In the genomic region with DNA sequence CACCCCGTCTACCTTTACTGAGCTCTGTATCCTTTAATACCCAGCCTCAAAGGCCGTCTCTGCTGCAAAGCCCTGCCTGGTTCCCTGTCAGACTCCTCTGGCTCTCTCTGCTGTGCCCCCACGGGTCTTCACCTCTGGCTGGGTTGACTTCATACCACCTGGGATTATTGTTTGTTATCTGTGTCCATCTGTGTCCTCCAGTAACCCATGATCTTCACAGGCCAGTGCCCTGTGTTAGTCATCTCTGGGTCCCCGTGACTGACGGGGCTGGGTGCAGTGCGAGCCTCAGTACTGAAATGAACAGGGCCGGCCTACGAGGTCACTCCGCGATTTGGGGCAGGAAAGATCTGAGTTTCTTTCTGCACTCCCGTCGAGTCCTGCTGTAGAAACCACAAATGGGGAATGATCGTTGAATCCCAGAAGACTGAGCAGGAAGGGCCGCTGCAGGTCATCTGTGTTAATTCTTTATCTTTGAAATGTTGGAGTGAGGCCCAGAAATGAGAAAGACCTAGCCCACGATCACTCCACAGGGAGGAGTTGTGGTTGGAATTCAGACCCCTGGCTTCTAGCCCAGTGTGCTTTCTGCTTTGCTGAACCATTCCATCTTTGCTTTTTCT, we compare ENCODE assay signal across 8 cellular contexts. TPM values are rescaled to one million over a fixed set of nuclear protein-coding genes. Genes with fewer than 3 reads are reported as not detected.
DNase-seq lines count a peak whose midpoint lies in the region; ATAC-seq and TF ChIP-seq lines count a peak whose summit lies in the region.

No MANE protein-coding gene starts in this region.

- peaks cover 17% of the 10 kb centered on the region for H3K4me1 Mint-ChIP-seq in MCF 10A (ENCODE audit: insufficient read depth, unreplicated experiment)
- H3K4me1 Mint-ChIP-seq in activated T-cell treated with anti-CD3 and anti-CD28 coated beads, Interleukin-2, amount 50 U/mL, for 4 hours (ENCODE audit: low read depth), result no peaks in the 10 kb centered on the region

- no peaks in the 10 kb centered on the region for H3K36me3 ChIP-seq in mammary epithelial cell (ENCODE audit: insufficient read depth, low read length)
- H3K36me3 ChIP-seq in brain microvascular endothelial cell (replicated peaks), result no peaks in the 10 kb centered on the region
- H3K36me3 ChIP-seq in lower lobe of right lung, result no peaks in the 10 kb centered on the region
- H3K36me3 ChIP-seq in prostate gland, result no peaks in the 10 kb centered on the region

- intact Hi-C loops in MCF 10A (cut with micrococcal nuclease) (no loop called here), mammary epithelial cell (cut with micrococcal nuclease) (no loop called here), lower lobe of right lung (cut with DNase I) (no loop called here), prostate gland (cut with DNase I) (no loop called here)

- H3K4me1 ChIP-seq in mammary epithelial cell (ENCODE audit: insufficient read depth, low read length) (no peaks in the 10 kb centered on the region), lower lobe of right lung (no peaks in the 10 kb centered on the region), prostate gland (replicated peaks) (no peaks in the 10 kb centered on the region)

- in situ Hi-C loops in mammary epithelial cell (cut with MboI; ENCODE audit: low sequenced_read_pairs in 2 of 2), result no loop called here
- in situ Hi-C loops in brain microvascular endothelial cell (cut with HindIII; ENCODE audit: low pct_ligation_motif_present, low sequenced_read_pairs), result no loop called here

- no peaks in the 10 kb centered on the region for H3K36me3 Mint-ChIP-seq in MCF 10A (ENCODE audit: insufficient read depth, unreplicated experiment)
- no peaks in the 10 kb centered on the region for H3K36me3 Mint-ChIP-seq in activated T-cell treated with anti-CD3 and anti-CD28 coated beads, Interleukin-2, amount 50 U/mL, for 4 hours (ENCODE audit: insufficient read depth)

- peak overlapping the region; percentile 34 for H3K4me3 Mint-ChIP-seq in MCF 10A (ENCODE audit: unreplicated experiment)
- no peak overlapping the region for H3K4me3 Mint-ChIP-seq in activated T-cell treated with anti-CD3 and anti-CD28 coated beads, Interleukin-2, amount 50 U/mL, for 4 hours

- POLR2A ChIA-PET in MCF 10A (lab: Yijun Ruan, JAX), result interaction anchor here (0.9 kb wide), 2 partner anchors 19 to 24 kb away, joined by 3 to 4 read pairs; no protein-coding TSS in a partner anchor

- dilution Hi-C loops in mammary epithelial cell (cut with HindIII; ENCODE audit: low sequenced_read_pairs), result no loop called here

- peaks cover 12% of the 10 kb centered on the region for H3K27me3 Mint-ChIP-seq in MCF 10A (ENCODE audit: insufficient read depth, unreplicated experiment)
- peaks cover 5% of the 10 kb centered on the region for H3K27me3 Mint-ChIP-seq in activated T-cell treated with anti-CD3 and anti-CD28 coated beads, Interleukin-2, amount 50 U/mL, for 4 hours (ENCODE audit: low read depth)

- H3K9me3 Mint-ChIP-seq in MCF 10A (ENCODE audit: unreplicated experiment), result no peaks in the 10 kb centered on the region
- H3K9me3 Mint-ChIP-seq in activated T-cell treated with anti-CD3 and anti-CD28 coated beads, Interleukin-2, amount 50 U/mL, for 4 hours, result no peaks in the 10 kb centered on the region

- no peaks in the 10 kb centered on the region for H4K20me1 ChIP-seq in mammary epithelial cell (ENCODE audit: insufficient read depth, low read length)

- H3K4me2 ChIP-seq in mammary epithelial cell (ENCODE audit: insufficient read depth, low read depth, low read length), result no peak overlapping the region

- TF ChIP-seq CTCF in MCF 10A (IDR thresholded peaks at IDR 0.05; ENCODE audit: unreplicated experiment), result no peak
- TF ChIP-seq CTCF in mammary epithelial cell (conservative IDR thresholded peaks at IDR 0.05 in 1 of 2, IDR thresholded peaks at IDR 0.05 in 1 of 2; ENCODE audit: extremely low read depth in 1 of 2, insufficient read depth in 1 of 2, low read depth in 1 of 2, low read length in 2 of 2), result no peak
- TF ChIP-seq CTCF in brain microvascular endothelial cell (IDR thresholded peaks at IDR 0.05; ENCODE audit: low read depth, low read length, missing control alignments), result no peak
- no peak for TF ChIP-seq CTCF in lower lobe of right lung (IDR thresholded peaks at IDR 0.05)
- TF ChIP-seq CTCF in prostate gland (IDR thresholded peaks at IDR 0.05), result no peak

- H3K27ac Mint-ChIP-seq in MCF 10A (ENCODE audit: low read depth, unreplicated experiment), result peak overlapping the region; percentile 81

- peak; percentile 26 to 39 for ATAC-seq in lower lobe of right lung
- ATAC-seq in GM19328 (IDR thresholded peaks at IDR 0.05; ENCODE audit: unreplicated experiment), result no peak
- ATAC-seq in activated T-cell treated with anti-CD3 and anti-CD28 coated beads, Interleukin-2, amount 50 U/mL, for 4 hours, result no peak

- WGBS in mammary epithelial cell (ENCODE audit: low coverage, missing lambda C conversion rate), result 32% methylated on average over 11 of the region's 15 CpGs
- WGBS in prostate gland, result 49% methylated on average over 15 of the region's 15 CpGs

- H2AFZ ChIP-seq in mammary epithelial cell (ENCODE audit: low read depth, low read length), result no peak overlapping the region

- BruUV-seq in MCF 10A (replicated peaks; lab: Mats Ljungman, UMichigan), result no TSS peak
- BruUV-seq in mammary epithelial cell (replicated peaks; lab: Mats Ljungman, UMichigan), result no TSS peak

- CTCF ChIA-PET in MCF 10A (lab: Yijun Ruan, JAX) (interaction anchor here (0.6 to 5.3 kb wide), 6 partner anchors 22 to 193 kb away, joined by 3 to 25 read pairs (median 13); no protein-coding TSS in a partner anchor), mammary epithelial cell (lab: Charles Lee; ENCODE audit: low non-redundant PET) (no interaction called here)

- H3K27ac ChIP-seq in mammary epithelial cell (ENCODE audit: insufficient read depth, low read depth, low read length), result no peak overlapping the region
- no peak overlapping the region for H3K27ac ChIP-seq in brain microvascular endothelial cell
- H3K27ac ChIP-seq in lower lobe of right lung, result peak overlapping the region; percentile 15
- H3K27ac ChIP-seq in prostate gland, result no peak overlapping the region

- H3K9ac ChIP-seq in mammary epithelial cell (ENCODE audit: insufficient read depth, low read length), result no peak overlapping the region

- DNase-seq in MCF 10A (ENCODE audit: unreplicated experiment) (peak; percentile 64), mammary epithelial cell (no peak), brain microvascular endothelial cell (peak; percentile 69), lower lobe of right lung (no peak), prostate gland (ENCODE audit: low spot score) (no peak), SIG-M5 (lab: John Stamatoyannopoulos, UW) (no peak)
- DNase-seq in activated T-cell treated with anti-CD3 and anti-CD28 coated beads, Interleukin-2, amount 50 U/mL, for 4 hours, result no peak

- H3K27me3 ChIP-seq in mammary epithelial cell (ENCODE audit: insufficient read depth, low read length) (no peaks in the 10 kb centered on the region), brain microvascular endothelial cell (replicated peaks) (peaks cover 11% of the 10 kb centered on the region), lower lobe of right lung (ENCODE audit: low read depth) (no peaks in the 10 kb centered on the region), prostate gland (replicated peaks; ENCODE audit: insufficient read depth) (peaks cover 4% of the 10 kb centered on the region)

- TF ChIP-seq POLR2A in prostate gland (IDR thresholded peaks at IDR 0.05), result no peak

- H3K79me2 ChIP-seq in mammary epithelial cell (ENCODE audit: insufficient read depth, low read length), result no peaks in the 10 kb centered on the region

- no peak overlapping the region for H3K4me3 ChIP-seq in mammary epithelial cell (replicated peaks in 1 of 3; ENCODE audit: insufficient read depth in 1 of 3, low read depth in 2 of 3, low read length in 3 of 3)
- peak overlapping the region; percentile 12 for H3K4me3 ChIP-seq in brain microvascular endothelial cell (ENCODE audit: low read depth, low read length)
- H3K4me3 ChIP-seq in lower lobe of right lung, result no peak overlapping the region
- no peak overlapping the region for H3K4me3 ChIP-seq in prostate gland

- H3K9me3 ChIP-seq in mammary epithelial cell (replicated peaks; ENCODE audit: insufficient read depth, low read length), result no peaks in the 10 kb centered on the region
- no peaks in the 10 kb centered on the region for H3K9me3 ChIP-seq in lower lobe of right lung
- no peaks in the 10 kb centered on the region for H3K9me3 ChIP-seq in prostate gland

RNA-seq across cellular contexts. Expression of gene TUB, which starts 12.3 kb away (rescaled TPM):
- total RNA-seq in MCF 10A (2022) (1.4 and 1.8 TPM in 2 replicates), mammary epithelial cell (1 to 10 TPM; 3.8 to 4.8 TPM), lower lobe of right lung (5.2 TPM), prostate gland (10 to 100 TPM in 1 of 2 donors, 1 to 10 TPM in 1; 9.2 to 14.5 TPM)
- 0.87 TPM for polyA plus RNA-seq in mammary epithelial cell
- polyA minus RNA-seq in mammary epithelial cell, result 1.1 TPM
- total RNA-seq in activated T-cell treated with anti-CD3 and anti-CD28 coated beads, Interleukin-2, amount 50 U/mL, for 4 hours, result under 1 TPM; 0.14 to 0.43 (median 0.32) TPM

Comparison
In these comparisons a context has a peak if more than half of its experiments do, and no peak if none do; other contexts are left out.
1. DNase-seq: peak in MCF 10A (single experiment) and brain microvascular endothelial cell (single experiment); none in mammary epithelial cell (single experiment), lower lobe of right lung (single experiment), prostate gland (single experiment), SIG-M5 (single experiment) and activated T-cell treated with anti-CD3 and anti-CD28 coated beads, Interleukin-2, amount 50 U/mL, for 4 hours (single experiment).
2. ATAC-seq: peak in lower lobe of right lung (2 of 2); none in GM19328 (single experiment) and activated T-cell treated with anti-CD3 and anti-CD28 coated beads, Interleukin-2, amount 50 U/mL, for 4 hours (0 of 2).